3 cellular contexts compared by ENCODE assay signal in genomic region chr16:48740964-48741363, GRCh38.
"Had no signal": no experiment of that assay in that cellular context is flagged by ENCODE, and none has a peak within 500 bp of the region (broad histone marks: within the 10 kb centered on the region; RNA-seq: fewer than 3 reads in every experiment).

No MANE protein-coding gene starts in this region.

- DNase-seq: GDM1, GF-D8 had no signal

- H3K4me3 ChIP-seq: GM12878 had no signal
